Comparison of ENCODE assay signal across 8 cellular contexts in the genomic region with DNA sequence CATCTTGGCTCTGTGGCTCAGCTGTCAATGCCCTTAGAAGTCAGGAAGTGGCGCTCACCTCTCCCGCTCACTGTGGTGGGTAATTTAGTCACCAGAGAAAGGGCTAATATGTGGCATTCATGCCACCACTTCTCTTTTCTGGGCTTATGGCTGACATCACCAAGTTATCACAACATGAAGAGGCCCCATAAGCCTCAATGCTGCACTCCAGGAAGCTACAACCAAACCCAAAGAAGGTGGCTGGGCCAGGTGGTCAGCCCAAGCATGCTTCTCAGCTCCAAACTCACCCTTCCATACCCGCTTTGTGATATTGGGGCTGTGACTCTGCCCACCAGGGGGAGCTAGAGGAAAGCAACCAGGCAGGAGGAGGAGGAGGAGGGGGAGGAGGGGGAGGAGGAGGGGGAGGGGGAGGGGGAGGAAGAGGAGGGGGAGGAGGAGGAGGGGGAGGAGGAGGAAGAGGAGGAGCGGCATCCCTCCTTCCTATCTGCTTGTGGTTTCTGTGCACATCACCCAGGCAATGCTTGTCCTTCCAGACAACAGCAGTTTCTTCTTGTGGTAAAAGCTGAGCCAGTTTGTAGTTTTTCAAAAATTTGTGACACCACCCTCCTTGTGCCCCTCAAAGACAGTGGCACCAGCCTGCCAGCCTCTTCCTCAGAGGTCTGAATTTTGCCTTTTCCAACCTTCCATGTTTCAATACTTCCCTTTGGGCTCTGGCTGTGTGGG. TPM values are rescaled to one million over a fixed set of nuclear protein-coding genes. Genes with fewer than 3 reads are reported as not detected.
DNase-seq lines count a peak whose midpoint lies in the region; ATAC-seq and TF ChIP-seq lines count a peak whose summit lies in the region.

No MANE protein-coding gene starts in this region.

- peaks cover 5% of the 10 kb centered on the region for H3K27me3 Mint-ChIP-seq in glutamatergic neuron (ENCODE audit: unreplicated experiment)

- H3K36me3 Mint-ChIP-seq in glutamatergic neuron (ENCODE audit: unreplicated experiment), result no peaks in the 10 kb centered on the region

- TF ChIP-seq CTCF in glutamatergic neuron (IDR thresholded peaks at IDR 0.05; ENCODE audit: partially characterized antibody, unreplicated experiment), result peak; percentile 22

- peak; percentile 51 for ATAC-seq in HG03521 (IDR thresholded peaks at IDR 0.05; ENCODE audit: unreplicated experiment)
- no peak for ATAC-seq in GM19395 (IDR thresholded peaks at IDR 0.05; ENCODE audit: unreplicated experiment)

- H3K4me1 Mint-ChIP-seq in glutamatergic neuron (ENCODE audit: low read depth, unreplicated experiment), result peaks cover 2% of the 10 kb centered on the region

- peaks cover 1% of the 10 kb centered on the region for H3K9me3 Mint-ChIP-seq in glutamatergic neuron (ENCODE audit: unreplicated experiment)

- no peak overlapping the region for H3K27ac Mint-ChIP-seq in glutamatergic neuron (ENCODE audit: unreplicated experiment)

- no peak overlapping the region for H3K4me3 Mint-ChIP-seq in glutamatergic neuron (ENCODE audit: unreplicated experiment)

- DNase-seq in NCI-H446 (lab: John Stamatoyannopoulos, UW) (peak; percentile 7 to 29), NCI-H446 treated with DMSO at 0.1 percent for 48 hours (lab: John Stamatoyannopoulos, UW) (no peak), SHP77 (lab: John Stamatoyannopoulos, UW) (peak; percentile 32 to 60), glutamatergic neuron (peak; percentile 76), putamen (ENCODE audit: low spot score) (peak; percentile 16)
- peak; percentile 54 for DNase-seq in activated T-helper 9 cell treated with anti-CD3 and anti-CD28 coated beads, Interleukin-2, amount 50 U/mL, for 16 hours (ENCODE audit: low read depth)

RNA-seq across cellular contexts. Expression of a gene that starts 42.1 kb away (rescaled TPM):
- total RNA-seq in glutamatergic neuron (ENCODE audit: unreplicated experiment), result 4.2 TPM

RNA-seq across cellular contexts. Expression of a gene that starts 55.2 kb away (rescaled TPM):
- total RNA-seq in glutamatergic neuron (ENCODE audit: unreplicated experiment), result 0.10 TPM
